In the genomic region with DNA sequence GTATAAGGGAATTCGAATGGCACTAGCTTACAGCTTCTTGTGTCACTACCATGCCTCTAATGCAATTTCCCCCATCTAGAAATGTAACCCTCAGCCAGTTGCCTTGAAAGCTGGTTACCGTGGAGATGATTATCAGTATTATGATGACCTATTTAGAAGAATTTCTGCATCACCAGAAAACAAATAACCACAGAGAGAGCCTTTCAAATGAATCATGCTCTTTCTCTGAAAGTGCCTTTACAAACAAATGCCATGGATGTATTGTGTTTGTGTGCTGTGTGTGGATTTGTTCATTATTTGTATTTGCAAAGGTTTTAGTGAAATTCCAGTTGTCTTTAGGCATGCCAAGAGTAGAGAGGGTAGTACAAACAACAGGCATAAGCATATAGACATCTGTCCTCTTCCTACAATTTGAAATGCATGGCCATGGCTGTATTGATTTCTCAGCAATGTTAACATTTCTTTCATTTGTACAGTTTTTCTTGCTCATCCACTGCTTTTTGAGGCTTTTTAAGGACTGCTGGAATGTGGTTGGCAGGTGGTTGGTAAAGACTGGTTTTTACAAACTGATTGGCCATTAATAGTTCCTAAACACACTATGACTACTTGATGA, we compare ENCODE assay signal across 10 cellular contexts.
DNase-seq lines count a peak whose midpoint lies in the region; ATAC-seq and FAIRE-seq lines count a peak whose summit lies in the region.
"Had no signal": no experiment of that assay in that cellular context is flagged by ENCODE, and none has a peak within 500 bp of the region (broad histone marks: within the 10 kb centered on the region; RNA-seq: fewer than 3 reads in every experiment).

No MANE protein-coding gene starts in this region.

- no peak overlapping the region for H2BK120ac ChIP-seq in trophoblast cell (ENCODE audit: insufficient read depth, low read length, poor library complexity)

- DNase-seq in ELR (ENCODE audit: low read depth): peak; percentile 97
- DNase-seq in NCI-H774 (lab: John Stamatoyannopoulos, UW): peak; percentile 49
- DNase-seq in trophoblast cell: peak; percentile 46 to 94
- no peak for DNase-seq in stimulated activated CD4-positive, alpha-beta T cell treated with anti-CD3 and anti-CD28 coated beads, Interleukin-4, amount 100 ng/mL, for 1 hour
- DNase-seq: activated CD4-positive, alpha-beta T cell treated with anti-CD3 and anti-CD28 coated beads, Interleukin-2, amount 10 ng/mL, durations not matched to agents 24 days and 14 days had no signal

- no peaks in the 10 kb centered on the region for H3K9me3 ChIP-seq in trophoblast cell (ENCODE audit: insufficient read depth, low read depth, low read length)
- H3K9me3 ChIP-seq: HAP-1 had no signal

- peak overlapping the region; percentile 74 for H3K27ac ChIP-seq in trophoblast cell (ENCODE audit: low read depth, low read length)

- peaks cover 0 to 3% of the 10 kb centered on the region in 2 experiments for H3K4me1 ChIP-seq in trophoblast cell (ENCODE audit: control insufficient read depth in 1 of 2, insufficient read depth in 2 of 2, low read length in 2 of 2)

- no peak overlapping the region for H3K9ac ChIP-seq in trophoblast cell (ENCODE audit: low read length)

- no peak overlapping the region for H3K4me3 ChIP-seq in trophoblast cell (ENCODE audit: low read depth, low read length)
- H3K4me3 ChIP-seq: HAP-1 had no signal

- no peak overlapping the region for H2BK5ac ChIP-seq in trophoblast cell (ENCODE audit: low read depth, low read length, poor library complexity)

- no peak overlapping the region for H3K18ac ChIP-seq in trophoblast cell (ENCODE audit: low read length)

- ATAC-seq in GM19395 (IDR thresholded peaks at IDR 0.05; ENCODE audit: unreplicated experiment) (no peak), HG02678 (IDR thresholded peaks at IDR 0.05; ENCODE audit: unreplicated experiment) (no peak), HG02763 (IDR thresholded peaks at IDR 0.05; ENCODE audit: unreplicated experiment) (no peak)

- H2AK5ac ChIP-seq in trophoblast cell (ENCODE audit: low read length): no peak overlapping the region

- no peaks in the 10 kb centered on the region for H3K27me3 ChIP-seq in trophoblast cell (ENCODE audit: insufficient read depth, low read length)

- H3K14ac ChIP-seq in trophoblast cell (ENCODE audit: low read length): no peak overlapping the region

- no peak overlapping the region for H3K23ac ChIP-seq in trophoblast cell (ENCODE audit: low read length)

- H3K79me1 ChIP-seq in trophoblast cell (ENCODE audit: low read length): peaks cover 4% of the 10 kb centered on the region

- H3K4me2 ChIP-seq in trophoblast cell (ENCODE audit: low read length): no peak overlapping the region

- WGBS in trophoblast cell (ENCODE audit: extremely low coverage, insufficient coverage, insufficient read length): no CpG with 5 or more reads among the region's 2 CpGs

- H2AFZ ChIP-seq in trophoblast cell (ENCODE audit: insufficient read depth, low read length, poor library complexity): no peak overlapping the region

- H3K36me3 ChIP-seq in trophoblast cell (ENCODE audit: control insufficient read depth in 1 of 2, insufficient read depth in 2 of 2, low read length in 2 of 2): no peaks in the 10 kb centered on the region
- H3K36me3 ChIP-seq: HAP-1 had no signal

- FAIRE-seq in endometrium (lab: Jason Lieb, UNC): peak; percentile 88

- no peak overlapping the region for H2BK12ac ChIP-seq in trophoblast cell (ENCODE audit: low read length)

- no peak overlapping the region for H4K12ac ChIP-seq in trophoblast cell (ENCODE audit: low read depth, low read length)

- peaks cover 2% of the 10 kb centered on the region for H3K79me2 ChIP-seq in trophoblast cell (ENCODE audit: control insufficient read depth, insufficient read depth, low read length, poor library complexity)

- no peak overlapping the region for H4K8ac ChIP-seq in trophoblast cell (ENCODE audit: low read depth, low read length)

- no peak overlapping the region for H4K91ac ChIP-seq in trophoblast cell (ENCODE audit: low read depth, low read length)

- no peak overlapping the region for H3K4ac ChIP-seq in trophoblast cell (ENCODE audit: low read depth, low read length)
